Comparison of ENCODE assay signal across 16 cellular contexts in the genomic region with DNA sequence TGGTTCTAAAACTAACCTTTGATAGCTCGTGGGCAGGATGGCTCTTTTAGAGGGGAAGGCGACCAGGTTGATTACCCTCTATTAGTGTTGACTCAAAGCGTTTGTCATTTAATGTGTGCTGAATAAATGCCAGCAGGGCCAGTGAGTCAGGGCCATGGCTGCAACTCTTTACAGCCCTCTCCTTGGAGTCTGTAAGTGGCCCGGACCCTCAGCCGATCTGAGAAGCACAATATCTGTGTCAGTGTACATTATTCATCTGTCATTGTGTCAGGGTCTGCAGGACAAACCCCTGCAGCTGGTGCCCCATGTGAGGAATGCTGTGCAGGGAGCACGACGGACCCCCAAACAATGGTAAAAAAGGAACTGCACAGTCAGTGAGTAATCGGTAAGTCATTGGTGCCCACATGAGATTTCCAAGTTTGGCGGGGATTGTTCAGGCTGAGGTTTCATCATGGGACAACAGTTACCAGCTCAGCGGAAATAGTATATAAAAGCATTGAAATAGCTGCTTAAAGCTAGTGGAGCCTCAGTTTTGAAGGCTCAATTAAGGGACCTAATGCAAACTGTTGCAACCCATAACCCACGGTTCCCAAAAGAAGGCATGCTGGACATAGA.
DNase-seq lines count a peak whose midpoint lies in the region; TF ChIP-seq lines count a peak whose summit lies in the region.
"Had no signal": no experiment of that assay in that cellular context is flagged by ENCODE, and none has a peak within 500 bp of the region (broad histone marks: within the 10 kb centered on the region; RNA-seq: fewer than 3 reads in every experiment).

No MANE protein-coding gene starts in this region.

- no peaks in the 10 kb centered on the region for H3K27me3 ChIP-seq in ACC112 (ENCODE audit: insufficient read depth, low read length)
- no peaks in the 10 kb centered on the region for H3K27me3 ChIP-seq in MG63
- H3K27me3 ChIP-seq in osteoblast (ENCODE audit: insufficient read depth, low read length) = no peaks in the 10 kb centered on the region
- H3K27me3 ChIP-seq in brain microvascular endothelial cell (replicated peaks) = no peaks in the 10 kb centered on the region
- H3K27me3 ChIP-seq: BLaER1 treated with 17β-estradiol and CSF1 and Interleukin-3, amounts not matched to agents 10 nM and 100 nM had no signal

- H2AFZ ChIP-seq in ACC112 (ENCODE audit: low read length, unreplicated experiment) = no peak overlapping the region
- H2AFZ ChIP-seq in osteoblast (ENCODE audit: low read length) = no peak overlapping the region

- no peak overlapping the region for H3K4me3 ChIP-seq in ACC112 (ENCODE audit: low read depth, low read length)
- H3K4me3 ChIP-seq in MG63 = no peak overlapping the region
- H3K4me3 ChIP-seq in osteoblast (ENCODE audit: insufficient read depth, low read length) = no peak overlapping the region
- H3K4me3 ChIP-seq in brain microvascular endothelial cell (ENCODE audit: low read depth, low read length) = no peak overlapping the region
- H3K4me3 ChIP-seq: BLaER1 treated with 17β-estradiol and CSF1 and Interleukin-3, amounts not matched to agents 10 nM and 100 nM had no signal

- H3K4me1 ChIP-seq in ACC112 (ENCODE audit: control insufficient read depth, insufficient read depth, low read length, unreplicated experiment) = peaks cover 13% of the 10 kb centered on the region
- no peaks in the 10 kb centered on the region for H3K4me1 ChIP-seq in osteoblast (ENCODE audit: insufficient read depth, low read length)
- H3K4me1 ChIP-seq: BLaER1 treated with 17β-estradiol and CSF1 and Interleukin-3, amounts not matched to agents 10 nM and 100 nM had no signal

- in situ Hi-C loops in brain microvascular endothelial cell (cut with HindIII; ENCODE audit: low pct_ligation_motif_present, low sequenced_read_pairs) = no loop called here

- DNase-seq in HCEC 1CT (peak; percentile 7), MG63 (peak; percentile 38), T1000 (lab: John Stamatoyannopoulos, UW) (peak; percentile 77), germinal center (ENCODE audit: low spot score) (no peak), osteoblast (ENCODE audit: insufficient read length, low spot score, missing footprints) (no peak), mucosa of gallbladder (ENCODE audit: low spot score) (no peak), brain microvascular endothelial cell (no peak)
- DNase-seq: CD8-positive, alpha-beta memory T cell; Karpas-422; NCI-H1105; NCI-H1694 treated with DMSO at 0.1 percent for 48 hours; NCI-H510A treated with DMSO at 0.1 percent for 48 hours; NCI-H774; T-helper 17 cell had no signal

- H3K79me2 ChIP-seq in ACC112 (ENCODE audit: control insufficient read depth, insufficient read depth, low read length, unreplicated experiment) (no peaks in the 10 kb centered on the region), osteoblast (ENCODE audit: insufficient read depth, low read length) (no peaks in the 10 kb centered on the region)

- H3K27ac ChIP-seq in ACC112 (ENCODE audit: low read depth, low read length) (peak overlapping the region; percentile 69), osteoblast (ENCODE audit: low read depth, low read length) (no peak overlapping the region), brain microvascular endothelial cell (no peak overlapping the region)
- H3K27ac ChIP-seq: BLaER1 treated with 17β-estradiol and CSF1 and Interleukin-3, amounts not matched to agents 10 nM and 100 nM had no signal

- H4K20me1 ChIP-seq in osteoblast (ENCODE audit: insufficient read depth, low read length) = no peaks in the 10 kb centered on the region
- H4K20me1 ChIP-seq: BLaER1 treated with 17β-estradiol and CSF1 and Interleukin-3, amounts not matched to agents 10 nM and 100 nM had no signal

- no peak overlapping the region for H3K4me2 ChIP-seq in osteoblast (ENCODE audit: insufficient read depth, low read length)
- H3K4me2 ChIP-seq: BLaER1 treated with 17β-estradiol and CSF1 and Interleukin-3, amounts not matched to agents 10 nM and 100 nM had no signal

- TF ChIP-seq CTCF in osteoblast (IDR thresholded peaks at IDR 0.05; ENCODE audit: extremely low read depth, low read depth, low read length) (no peak), brain microvascular endothelial cell (IDR thresholded peaks at IDR 0.05; ENCODE audit: low read depth, low read length, missing control alignments) (no peak)

- H3K36me3 ChIP-seq in ACC112 (ENCODE audit: insufficient read depth, low read length) = no peaks in the 10 kb centered on the region
- no peaks in the 10 kb centered on the region for H3K36me3 ChIP-seq in MG63
- H3K36me3 ChIP-seq in osteoblast (ENCODE audit: insufficient read depth, low read length) = no peaks in the 10 kb centered on the region
- no peaks in the 10 kb centered on the region for H3K36me3 ChIP-seq in brain microvascular endothelial cell (replicated peaks)
- H3K36me3 ChIP-seq: BLaER1 treated with 17β-estradiol and CSF1 and Interleukin-3, amounts not matched to agents 10 nM and 100 nM had no signal

- H3K9me3 ChIP-seq in MG63 = no peaks in the 10 kb centered on the region
- peaks cover 3% of the 10 kb centered on the region for H3K9me3 ChIP-seq in osteoblast (ENCODE audit: low read depth, low read length)

Comparison
In these comparisons a context has a peak if more than half of its experiments do, and no peak if none do; other contexts are left out.
1. DNase-seq: peak in HCEC 1CT (single experiment), MG63 (single experiment) and T1000 (single experiment); none in germinal center (single experiment), osteoblast (single experiment), mucosa of gallbladder (single experiment) and brain microvascular endothelial cell (single experiment).